ENCODE assay signal across 1 cellular context in the genomic region with DNA sequence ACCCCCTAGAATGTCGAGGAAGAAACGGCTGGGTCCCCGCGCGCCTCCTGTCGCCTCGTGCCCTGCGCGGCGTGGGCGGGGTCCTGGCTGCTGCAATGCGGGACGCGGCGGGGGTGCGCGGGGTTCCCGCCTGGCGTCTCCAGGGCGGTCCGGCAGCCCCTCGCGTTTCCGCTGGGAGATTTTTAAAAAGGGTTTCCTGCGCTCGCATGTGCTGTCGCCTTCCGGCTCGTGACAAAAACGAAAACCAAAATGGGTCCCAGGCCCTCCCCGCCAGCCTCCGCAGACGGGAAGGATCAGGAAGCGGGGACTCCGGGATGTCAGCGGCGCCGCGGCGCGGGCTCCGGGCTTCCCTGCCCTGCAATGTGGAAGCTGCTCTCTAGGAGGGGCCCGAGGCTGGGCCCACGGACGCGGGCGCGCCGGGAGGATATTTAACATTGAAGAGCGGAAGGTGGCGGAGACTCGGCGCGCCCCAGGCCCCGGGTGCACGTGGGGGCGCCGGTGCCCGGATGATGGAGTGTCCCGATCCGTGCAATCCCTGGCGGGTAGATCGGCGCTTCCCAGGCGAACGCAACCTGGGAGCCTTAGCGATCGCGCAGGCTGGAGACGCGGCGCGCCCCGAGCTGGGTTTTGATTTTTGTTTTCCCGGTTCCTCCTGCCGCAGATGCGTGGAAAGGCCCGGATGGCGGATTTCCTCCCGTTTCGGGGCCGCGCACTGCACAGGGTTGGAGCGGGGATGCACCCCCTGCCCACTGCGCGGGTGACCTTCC.
A peak's percentile ranks its signal among the peaks of the same experiment; 100 is the strongest.
TF ChIP-seq lines count a peak whose summit lies in the region.

No MANE protein-coding gene starts in this region.

TF ChIP-seq in WTC11, 78 proteins besides CTCF, POLR2A, EP300 and RAD21 (continued from another document):
- TF ChIP-seq, protein P1, sequence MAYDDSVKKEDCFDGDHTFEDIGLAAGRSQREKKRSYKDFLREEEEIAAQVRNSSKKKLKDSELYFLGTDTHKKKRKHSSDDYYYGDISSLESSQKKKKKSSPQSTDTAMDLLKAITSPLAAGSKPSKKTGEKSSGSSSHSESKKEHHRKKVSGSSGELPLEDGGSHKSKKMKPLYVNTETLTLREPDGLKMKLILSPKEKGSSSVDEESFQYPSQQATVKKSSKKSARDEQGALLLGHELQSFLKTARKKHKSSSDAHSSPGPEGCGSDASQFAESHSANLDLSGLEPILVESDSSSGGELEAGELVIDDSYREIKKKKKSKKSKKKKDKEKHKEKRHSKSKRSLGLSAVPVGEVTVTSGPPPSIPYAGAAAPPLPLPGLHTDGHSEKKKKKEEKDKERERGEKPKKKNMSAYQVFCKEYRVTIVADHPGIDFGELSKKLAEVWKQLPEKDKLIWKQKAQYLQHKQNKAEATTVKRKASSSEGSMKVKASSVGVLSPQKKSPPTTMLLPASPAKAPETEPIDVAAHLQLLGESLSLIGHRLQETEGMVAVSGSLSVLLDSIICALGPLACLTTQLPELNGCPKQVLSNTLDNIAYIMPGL (CRISPR knock-in tag; IDR thresholded peaks at IDR 0.05): no peak
- TF ChIP-seq ZNF219 (CRISPR knock-in tag; IDR thresholded peaks at IDR 0.05; ENCODE audit: borderline replicate concordance) (peak; percentile 51; the same call in 1 of the 2 replicates), MXD4 (CRISPR knock-in tag; IDR thresholded peaks at IDR 0.05; ENCODE audit: borderline replicate concordance) (no peak), ZNF317 (CRISPR knock-in tag; IDR thresholded peaks at IDR 0.05; ENCODE audit: borderline replicate concordance, low read depth) (peak; percentile 16; the same call in 1 of the 2 replicates), FOXK1 (CRISPR knock-in tag; IDR thresholded peaks at IDR 0.05) (no peak), RELA (CRISPR knock-in tag; IDR thresholded peaks at IDR 0.05; ENCODE audit: borderline replicate concordance) (no peak), NR1H2 (CRISPR knock-in tag; IDR thresholded peaks at IDR 0.05) (no peak), TP53 (CRISPR knock-in tag; IDR thresholded peaks at IDR 0.05) (no peak), PRRX2 (CRISPR knock-in tag; IDR thresholded peaks at IDR 0.05) (no peak), TEAD4 (CRISPR knock-in tag; IDR thresholded peaks at IDR 0.05) (no peak), FOXP1 (CRISPR knock-in tag; IDR thresholded peaks at IDR 0.05; ENCODE audit: borderline replicate concordance) (peak; percentile 66; the same call in 1 of the 2 replicates), TCF7 (CRISPR knock-in tag; IDR thresholded peaks at IDR 0.05; ENCODE audit: low read depth) (no peak), NFE2L1 (CRISPR knock-in tag; IDR thresholded peaks at IDR 0.05) (0 out of 2 replicates have a peak, but pooled peaks have one; percentile 32), ESRRA (CRISPR knock-in tag; IDR thresholded peaks at IDR 0.05; ENCODE audit: borderline replicate concordance) (no peak), ZNF423 (CRISPR knock-in tag; IDR thresholded peaks at IDR 0.05) (no peak), NR3C1 (CRISPR knock-in tag; conservative IDR thresholded peaks at IDR 0.05; ENCODE audit: low read depth) (no peak), SOX15 (CRISPR knock-in tag; IDR thresholded peaks at IDR 0.05) (no peak)
- TF ChIP-seq, protein P2, sequence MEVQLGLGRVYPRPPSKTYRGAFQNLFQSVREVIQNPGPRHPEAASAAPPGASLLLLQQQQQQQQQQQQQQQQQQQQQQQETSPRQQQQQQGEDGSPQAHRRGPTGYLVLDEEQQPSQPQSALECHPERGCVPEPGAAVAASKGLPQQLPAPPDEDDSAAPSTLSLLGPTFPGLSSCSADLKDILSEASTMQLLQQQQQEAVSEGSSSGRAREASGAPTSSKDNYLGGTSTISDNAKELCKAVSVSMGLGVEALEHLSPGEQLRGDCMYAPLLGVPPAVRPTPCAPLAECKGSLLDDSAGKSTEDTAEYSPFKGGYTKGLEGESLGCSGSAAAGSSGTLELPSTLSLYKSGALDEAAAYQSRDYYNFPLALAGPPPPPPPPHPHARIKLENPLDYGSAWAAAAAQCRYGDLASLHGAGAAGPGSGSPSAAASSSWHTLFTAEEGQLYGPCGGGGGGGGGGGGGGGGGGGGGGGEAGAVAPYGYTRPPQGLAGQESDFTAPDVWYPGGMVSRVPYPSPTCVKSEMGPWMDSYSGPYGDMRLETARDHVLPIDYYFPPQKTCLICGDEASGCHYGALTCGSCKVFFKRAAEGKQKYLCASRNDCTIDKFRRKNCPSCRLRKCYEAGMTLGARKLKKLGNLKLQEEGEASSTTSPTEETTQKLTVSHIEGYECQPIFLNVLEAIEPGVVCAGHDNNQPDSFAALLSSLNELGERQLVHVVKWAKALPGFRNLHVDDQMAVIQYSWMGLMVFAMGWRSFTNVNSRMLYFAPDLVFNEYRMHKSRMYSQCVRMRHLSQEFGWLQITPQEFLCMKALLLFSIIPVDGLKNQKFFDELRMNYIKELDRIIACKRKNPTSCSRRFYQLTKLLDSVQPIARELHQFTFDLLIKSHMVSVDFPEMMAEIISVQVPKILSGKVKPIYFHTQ (CRISPR knock-in tag; IDR thresholded peaks at IDR 0.05): no peak
- TF ChIP-seq, protein P3, sequence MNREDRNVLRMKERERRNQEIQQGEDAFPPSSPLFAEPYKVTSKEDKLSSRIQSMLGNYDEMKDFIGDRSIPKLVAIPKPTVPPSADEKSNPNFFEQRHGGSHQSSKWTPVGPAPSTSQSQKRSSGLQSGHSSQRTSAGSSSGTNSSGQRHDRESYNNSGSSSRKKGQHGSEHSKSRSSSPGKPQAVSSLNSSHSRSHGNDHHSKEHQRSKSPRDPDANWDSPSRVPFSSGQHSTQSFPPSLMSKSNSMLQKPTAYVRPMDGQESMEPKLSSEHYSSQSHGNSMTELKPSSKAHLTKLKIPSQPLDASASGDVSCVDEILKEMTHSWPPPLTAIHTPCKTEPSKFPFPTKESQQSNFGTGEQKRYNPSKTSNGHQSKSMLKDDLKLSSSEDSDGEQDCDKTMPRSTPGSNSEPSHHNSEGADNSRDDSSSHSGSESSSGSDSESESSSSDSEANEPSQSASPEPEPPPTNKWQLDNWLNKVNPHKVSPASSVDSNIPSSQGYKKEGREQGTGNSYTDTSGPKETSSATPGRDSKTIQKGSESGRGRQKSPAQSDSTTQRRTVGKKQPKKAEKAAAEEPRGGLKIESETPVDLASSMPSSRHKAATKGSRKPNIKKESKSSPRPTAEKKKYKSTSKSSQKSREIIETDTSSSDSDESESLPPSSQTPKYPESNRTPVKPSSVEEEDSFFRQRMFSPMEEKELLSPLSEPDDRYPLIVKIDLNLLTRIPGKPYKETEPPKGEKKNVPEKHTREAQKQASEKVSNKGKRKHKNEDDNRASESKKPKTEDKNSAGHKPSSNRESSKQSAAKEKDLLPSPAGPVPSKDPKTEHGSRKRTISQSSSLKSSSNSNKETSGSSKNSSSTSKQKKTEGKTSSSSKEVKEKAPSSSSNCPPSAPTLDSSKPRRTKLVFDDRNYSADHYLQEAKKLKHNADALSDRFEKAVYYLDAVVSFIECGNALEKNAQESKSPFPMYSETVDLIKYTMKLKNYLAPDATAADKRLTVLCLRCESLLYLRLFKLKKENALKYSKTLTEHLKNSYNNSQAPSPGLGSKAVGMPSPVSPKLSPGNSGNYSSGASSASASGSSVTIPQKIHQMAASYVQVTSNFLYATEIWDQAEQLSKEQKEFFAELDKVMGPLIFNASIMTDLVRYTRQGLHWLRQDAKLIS (CRISPR knock-in tag; IDR thresholded peaks at IDR 0.05; ENCODE audit: borderline replicate concordance): no peak
- TF ChIP-seq, protein P4, sequence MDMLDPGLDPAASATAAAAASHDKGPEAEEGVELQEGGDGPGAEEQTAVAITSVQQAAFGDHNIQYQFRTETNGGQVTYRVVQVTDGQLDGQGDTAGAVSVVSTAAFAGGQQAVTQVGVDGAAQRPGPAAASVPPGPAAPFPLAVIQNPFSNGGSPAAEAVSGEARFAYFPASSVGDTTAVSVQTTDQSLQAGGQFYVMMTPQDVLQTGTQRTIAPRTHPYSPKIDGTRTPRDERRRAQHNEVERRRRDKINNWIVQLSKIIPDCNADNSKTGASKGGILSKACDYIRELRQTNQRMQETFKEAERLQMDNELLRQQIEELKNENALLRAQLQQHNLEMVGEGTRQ (CRISPR knock-in tag; IDR thresholded peaks at IDR 0.05): no peak
- TF ChIP-seq, protein P5, sequence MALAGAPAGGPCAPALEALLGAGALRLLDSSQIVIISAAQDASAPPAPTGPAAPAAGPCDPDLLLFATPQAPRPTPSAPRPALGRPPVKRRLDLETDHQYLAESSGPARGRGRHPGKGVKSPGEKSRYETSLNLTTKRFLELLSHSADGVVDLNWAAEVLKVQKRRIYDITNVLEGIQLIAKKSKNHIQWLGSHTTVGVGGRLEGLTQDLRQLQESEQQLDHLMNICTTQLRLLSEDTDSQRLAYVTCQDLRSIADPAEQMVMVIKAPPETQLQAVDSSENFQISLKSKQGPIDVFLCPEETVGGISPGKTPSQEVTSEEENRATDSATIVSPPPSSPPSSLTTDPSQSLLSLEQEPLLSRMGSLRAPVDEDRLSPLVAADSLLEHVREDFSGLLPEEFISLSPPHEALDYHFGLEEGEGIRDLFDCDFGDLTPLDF (CRISPR knock-in tag; IDR thresholded peaks at IDR 0.05): no peak
- TF ChIP-seq, protein P6, sequence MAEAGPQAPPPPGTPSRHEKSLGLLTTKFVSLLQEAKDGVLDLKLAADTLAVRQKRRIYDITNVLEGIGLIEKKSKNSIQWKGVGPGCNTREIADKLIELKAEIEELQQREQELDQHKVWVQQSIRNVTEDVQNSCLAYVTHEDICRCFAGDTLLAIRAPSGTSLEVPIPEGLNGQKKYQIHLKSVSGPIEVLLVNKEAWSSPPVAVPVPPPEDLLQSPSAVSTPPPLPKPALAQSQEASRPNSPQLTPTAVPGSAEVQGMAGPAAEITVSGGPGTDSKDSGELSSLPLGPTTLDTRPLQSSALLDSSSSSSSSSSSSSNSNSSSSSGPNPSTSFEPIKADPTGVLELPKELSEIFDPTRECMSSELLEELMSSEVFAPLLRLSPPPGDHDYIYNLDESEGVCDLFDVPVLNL (CRISPR knock-in tag; IDR thresholded peaks at IDR 0.05; ENCODE audit: borderline replicate concordance, low read depth): no peak
- TF ChIP-seq, protein P7, sequence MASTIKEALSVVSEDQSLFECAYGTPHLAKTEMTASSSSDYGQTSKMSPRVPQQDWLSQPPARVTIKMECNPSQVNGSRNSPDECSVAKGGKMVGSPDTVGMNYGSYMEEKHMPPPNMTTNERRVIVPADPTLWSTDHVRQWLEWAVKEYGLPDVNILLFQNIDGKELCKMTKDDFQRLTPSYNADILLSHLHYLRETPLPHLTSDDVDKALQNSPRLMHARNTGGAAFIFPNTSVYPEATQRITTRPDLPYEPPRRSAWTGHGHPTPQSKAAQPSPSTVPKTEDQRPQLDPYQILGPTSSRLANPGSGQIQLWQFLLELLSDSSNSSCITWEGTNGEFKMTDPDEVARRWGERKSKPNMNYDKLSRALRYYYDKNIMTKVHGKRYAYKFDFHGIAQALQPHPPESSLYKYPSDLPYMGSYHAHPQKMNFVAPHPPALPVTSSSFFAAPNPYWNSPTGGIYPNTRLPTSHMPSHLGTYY (CRISPR knock-in tag; IDR thresholded peaks at IDR 0.05): no peak
- TF ChIP-seq, protein P8, sequence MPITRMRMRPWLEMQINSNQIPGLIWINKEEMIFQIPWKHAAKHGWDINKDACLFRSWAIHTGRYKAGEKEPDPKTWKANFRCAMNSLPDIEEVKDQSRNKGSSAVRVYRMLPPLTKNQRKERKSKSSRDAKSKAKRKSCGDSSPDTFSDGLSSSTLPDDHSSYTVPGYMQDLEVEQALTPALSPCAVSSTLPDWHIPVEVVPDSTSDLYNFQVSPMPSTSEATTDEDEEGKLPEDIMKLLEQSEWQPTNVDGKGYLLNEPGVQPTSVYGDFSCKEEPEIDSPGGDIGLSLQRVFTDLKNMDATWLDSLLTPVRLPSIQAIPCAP (CRISPR knock-in tag; IDR thresholded peaks at IDR 0.05): no peak
- TF ChIP-seq, protein P9, sequence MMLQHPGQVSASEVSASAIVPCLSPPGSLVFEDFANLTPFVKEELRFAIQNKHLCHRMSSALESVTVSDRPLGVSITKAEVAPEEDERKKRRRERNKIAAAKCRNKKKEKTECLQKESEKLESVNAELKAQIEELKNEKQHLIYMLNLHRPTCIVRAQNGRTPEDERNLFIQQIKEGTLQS (CRISPR knock-in tag; conservative IDR thresholded peaks at IDR 0.05): no peak
- TF ChIP-seq, protein P10, sequence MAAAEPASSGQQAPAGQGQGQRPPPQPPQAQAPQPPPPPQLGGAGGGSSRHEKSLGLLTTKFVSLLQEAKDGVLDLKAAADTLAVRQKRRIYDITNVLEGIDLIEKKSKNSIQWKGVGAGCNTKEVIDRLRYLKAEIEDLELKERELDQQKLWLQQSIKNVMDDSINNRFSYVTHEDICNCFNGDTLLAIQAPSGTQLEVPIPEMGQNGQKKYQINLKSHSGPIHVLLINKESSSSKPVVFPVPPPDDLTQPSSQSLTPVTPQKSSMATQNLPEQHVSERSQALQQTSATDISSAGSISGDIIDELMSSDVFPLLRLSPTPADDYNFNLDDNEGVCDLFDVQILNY (CRISPR knock-in tag; IDR thresholded peaks at IDR 0.05): peak; percentile 29; the same call in 1 of the 2 replicates
- TF ChIP-seq, protein P11, sequence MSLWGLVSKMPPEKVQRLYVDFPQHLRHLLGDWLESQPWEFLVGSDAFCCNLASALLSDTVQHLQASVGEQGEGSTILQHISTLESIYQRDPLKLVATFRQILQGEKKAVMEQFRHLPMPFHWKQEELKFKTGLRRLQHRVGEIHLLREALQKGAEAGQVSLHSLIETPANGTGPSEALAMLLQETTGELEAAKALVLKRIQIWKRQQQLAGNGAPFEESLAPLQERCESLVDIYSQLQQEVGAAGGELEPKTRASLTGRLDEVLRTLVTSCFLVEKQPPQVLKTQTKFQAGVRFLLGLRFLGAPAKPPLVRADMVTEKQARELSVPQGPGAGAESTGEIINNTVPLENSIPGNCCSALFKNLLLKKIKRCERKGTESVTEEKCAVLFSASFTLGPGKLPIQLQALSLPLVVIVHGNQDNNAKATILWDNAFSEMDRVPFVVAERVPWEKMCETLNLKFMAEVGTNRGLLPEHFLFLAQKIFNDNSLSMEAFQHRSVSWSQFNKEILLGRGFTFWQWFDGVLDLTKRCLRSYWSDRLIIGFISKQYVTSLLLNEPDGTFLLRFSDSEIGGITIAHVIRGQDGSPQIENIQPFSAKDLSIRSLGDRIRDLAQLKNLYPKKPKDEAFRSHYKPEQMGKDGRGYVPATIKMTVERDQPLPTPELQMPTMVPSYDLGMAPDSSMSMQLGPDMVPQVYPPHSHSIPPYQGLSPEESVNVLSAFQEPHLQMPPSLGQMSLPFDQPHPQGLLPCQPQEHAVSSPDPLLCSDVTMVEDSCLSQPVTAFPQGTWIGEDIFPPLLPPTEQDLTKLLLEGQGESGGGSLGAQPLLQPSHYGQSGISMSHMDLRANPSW (CRISPR knock-in tag; conservative IDR thresholded peaks at IDR 0.05; ENCODE audit: low read depth): no peak
